In the genomic region with DNA sequence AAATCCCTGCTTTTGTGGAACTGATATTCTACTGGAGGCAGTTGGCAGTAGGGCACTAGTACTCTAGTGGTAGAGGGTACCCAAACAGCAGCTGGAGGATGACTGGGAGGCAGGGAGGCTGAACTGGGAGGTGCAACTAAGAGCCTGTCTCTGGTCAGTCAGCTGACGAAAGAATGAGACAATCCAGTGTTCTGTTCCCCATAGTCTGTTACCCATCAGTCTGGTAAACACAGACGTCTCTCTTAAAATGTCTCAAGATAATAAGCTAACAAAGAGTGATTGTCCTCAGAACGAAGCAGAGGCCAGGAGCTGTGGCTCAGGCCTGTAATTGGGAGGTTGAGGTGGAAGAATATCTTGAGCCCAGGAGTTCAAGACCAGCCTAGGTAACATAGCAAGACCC, we compare ENCODE assay signal across 15 cellular contexts.
"Had no signal": no experiment of that assay in that cellular context is flagged by ENCODE, and none has a peak within 500 bp of the region (broad histone marks: within the 10 kb centered on the region; RNA-seq: fewer than 3 reads in every experiment).

No MANE protein-coding gene starts in this region.

- H3K9me3 ChIP-seq: breast epithelium, stomach, tibial nerve had no signal

- H3K9me3 Mint-ChIP-seq: activated CD4-positive, alpha-beta memory T cell treated with anti-CD3 and anti-CD28 coated beads, Interleukin-2, amount 10 ng/mL, durations not matched to agents 7 days and 5 days; activated naive CD8-positive, alpha-beta T cell treated with anti-CD3 and anti-CD28 coated beads for 36 hours; activated T-cell treated with anti-CD3 and anti-CD28 coated beads, Interleukin-2, amount 50 U/mL, for 72 hours had no signal

- H3K36me3 ChIP-seq: breast epithelium had no signal

- H3K4me3 Mint-ChIP-seq: activated CD4-positive, alpha-beta memory T cell treated with anti-CD3 and anti-CD28 coated beads, Interleukin-2, amount 10 ng/mL, durations not matched to agents 7 days and 5 days; activated naive CD8-positive, alpha-beta T cell treated with anti-CD3 and anti-CD28 coated beads for 36 hours; activated T-cell treated with anti-CD3 and anti-CD28 coated beads, Interleukin-2, amount 50 U/mL, for 72 hours had no signal

- H3K27me3 Mint-ChIP-seq: activated CD4-positive, alpha-beta memory T cell treated with anti-CD3 and anti-CD28 coated beads, Interleukin-2, amount 10 ng/mL, durations not matched to agents 7 days and 5 days; activated naive CD8-positive, alpha-beta T cell treated with anti-CD3 and anti-CD28 coated beads for 36 hours had no signal

- ATAC-seq: activated T-cell treated with anti-CD3 and anti-CD28 coated beads, Interleukin-2, amount 50 U/mL, for 72 hours had no signal

- H3K27ac ChIP-seq: breast epithelium, SK-N-MC, stomach, tibial nerve, VCaP had no signal

- H3K27ac Mint-ChIP-seq: activated CD4-positive, alpha-beta memory T cell treated with anti-CD3 and anti-CD28 coated beads, Interleukin-2, amount 10 ng/mL, durations not matched to agents 7 days and 5 days; activated naive CD8-positive, alpha-beta T cell treated with anti-CD3 and anti-CD28 coated beads for 36 hours had no signal

- DNase-seq: activated CD4-positive, alpha-beta memory T cell treated with anti-CD3 and anti-CD28 coated beads, Interleukin-2, amount 10 ng/mL, durations not matched to agents 7 days and 5 days; activated gamma-delta T cell treated with Interleukin-2 at 50 U/mL for 16 hours; activated naive CD8-positive, alpha-beta T cell treated with anti-CD3 and anti-CD28 coated beads for 36 hours; activated T-cell treated with anti-CD3 and anti-CD28 coated beads, Interleukin-2, amount 50 U/mL, for 72 hours; aorta; effector CD4-positive, alpha-beta T cell; mammary epithelial cell; stimulated activated CD4-positive, alpha-beta T cell treated with anti-CD3 and anti-CD28 coated beads, Interleukin-4, amount 100 ng/mL, for 1 hour; stimulated activated CD8-positive, alpha-beta memory T cell treated with anti-CD3 and anti-CD28 coated beads, Interleukin-4, amount 100 ng/mL, for 48 hours; stomach; T-helper 1 cell had no signal

- H3K4me1 ChIP-seq: breast epithelium, stomach, tibial nerve had no signal

- H3K4me3 ChIP-seq: breast epithelium, SK-N-MC, stomach, tibial nerve had no signal

- H3K27me3 ChIP-seq: breast epithelium, stomach, tibial nerve had no signal
